23 cellular contexts compared by ENCODE assay signal in genomic region chr3:8546609-8547008, GRCh38.
"Had no signal": no experiment of that assay in that cellular context is flagged by ENCODE, and none has a peak within 500 bp of the region (broad histone marks: within the 10 kb centered on the region; RNA-seq: fewer than 3 reads in every experiment).

No MANE protein-coding gene starts in this region.

- H3K36me3 Mint-ChIP-seq: activated CD8-positive, alpha-beta memory T cell treated with anti-CD3 and anti-CD28 coated beads, Interleukin-2, amount 10 ng/mL, durations not matched to agents 7 days and 5 days; activated naive CD8-positive, alpha-beta T cell had no signal

- H3K9me3 ChIP-seq: Peyer's patch had no signal

- H3K4me3 Mint-ChIP-seq: activated B cell treated with CpG ODN at 0.5 μM for 24 hours; activated CD4-positive, alpha-beta T cell treated with anti-CD3 and anti-CD28 coated beads, Interleukin-2, amount 10 ng/mL, durations not matched to agents 24 days and 14 days; activated CD8-positive, alpha-beta memory T cell treated with anti-CD3 and anti-CD28 coated beads, Interleukin-2, amount 10 ng/mL, durations not matched to agents 7 days and 5 days; activated naive CD8-positive, alpha-beta T cell; activated T-cell treated with anti-CD3 and anti-CD28 coated beads, Interleukin-2, amount 50 U/mL, for 24 hours; activated T-helper 1 cell treated with anti-CD3 and anti-CD28 coated beads, Interleukin-12 subunit alpha, Interleukin-12 subunit beta, Interleukin-2, Interleukin-4 antibody, amounts not matched to agents 30 ng/mL and 10 ng/mL and 1 ng/mL, durations not matched to agents 14 hours and 24 hours and 36 hours; T-helper 17 cell had no signal

- H3K27me3 Mint-ChIP-seq: activated B cell treated with CpG ODN at 0.5 μM for 24 hours; activated CD4-positive, alpha-beta T cell treated with anti-CD3 and anti-CD28 coated beads, Interleukin-2, amount 10 ng/mL, durations not matched to agents 24 days and 14 days; activated CD8-positive, alpha-beta memory T cell treated with anti-CD3 and anti-CD28 coated beads, Interleukin-2, amount 10 ng/mL, durations not matched to agents 7 days and 5 days; activated naive CD8-positive, alpha-beta T cell; activated T-cell treated with anti-CD3 and anti-CD28 coated beads, Interleukin-2, amount 50 U/mL, for 24 hours had no signal

- H3K4me1 Mint-ChIP-seq: activated B cell treated with CpG ODN at 0.5 μM for 24 hours; activated CD4-positive, alpha-beta T cell treated with anti-CD3 and anti-CD28 coated beads, Interleukin-2, amount 10 ng/mL, durations not matched to agents 24 days and 14 days; activated CD8-positive, alpha-beta memory T cell treated with anti-CD3 and anti-CD28 coated beads, Interleukin-2, amount 10 ng/mL, durations not matched to agents 7 days and 5 days; T-helper 17 cell had no signal

- H3K27ac ChIP-seq: Peyer's patch, RWPE1 had no signal

- H3K4me3 ChIP-seq: Peyer's patch had no signal

- H3K4me1 ChIP-seq: Peyer's patch had no signal

- H3K9me3 Mint-ChIP-seq: activated B cell treated with CpG ODN at 0.5 μM for 24 hours; activated CD4-positive, alpha-beta T cell treated with anti-CD3 and anti-CD28 coated beads, Interleukin-2, amount 10 ng/mL, durations not matched to agents 24 days and 14 days; activated T-cell treated with anti-CD3 and anti-CD28 coated beads, Interleukin-2, amount 50 U/mL, for 24 hours; activated T-helper 1 cell treated with anti-CD3 and anti-CD28 coated beads, Interleukin-12 subunit alpha, Interleukin-12 subunit beta, Interleukin-2, Interleukin-4 antibody, amounts not matched to agents 30 ng/mL and 10 ng/mL and 1 ng/mL, durations not matched to agents 14 hours and 24 hours and 36 hours had no signal

- ATAC-seq: activated CD8-positive, alpha-beta memory T cell treated with anti-CD3 and anti-CD28 coated beads, Interleukin-2, amount 10 ng/mL, durations not matched to agents 7 days and 5 days; T-helper 17 cell had no signal

- H3K27ac Mint-ChIP-seq: activated B cell treated with CpG ODN at 0.5 μM for 24 hours; activated CD4-positive, alpha-beta T cell treated with anti-CD3 and anti-CD28 coated beads, Interleukin-2, amount 10 ng/mL, durations not matched to agents 24 days and 14 days; activated CD8-positive, alpha-beta memory T cell treated with anti-CD3 and anti-CD28 coated beads, Interleukin-2, amount 10 ng/mL, durations not matched to agents 7 days and 5 days; activated naive CD8-positive, alpha-beta T cell; activated T-cell treated with anti-CD3 and anti-CD28 coated beads, Interleukin-2, amount 50 U/mL, for 24 hours; activated T-helper 1 cell treated with anti-CD3 and anti-CD28 coated beads, Interleukin-12 subunit alpha, Interleukin-12 subunit beta, Interleukin-2, Interleukin-4 antibody, amounts not matched to agents 30 ng/mL and 10 ng/mL and 1 ng/mL, durations not matched to agents 14 hours and 24 hours and 36 hours; T-helper 17 cell had no signal

- H3K27me3 ChIP-seq: Peyer's patch had no signal

- DNase-seq: activated B cell treated with CpG ODN at 0.5 μM for 24 hours; activated CD4-positive, alpha-beta T cell treated with anti-CD3 and anti-CD28 coated beads for 1 hour; activated CD4-positive, alpha-beta T cell treated with anti-CD3 and anti-CD28 coated beads, Interleukin-2, amount 10 ng/mL, durations not matched to agents 24 days and 14 days; activated CD4-positive, alpha-beta T cell treated with anti-CD3 and anti-CD28 coated beads, Interleukin-2, amount 50 U/mL, for 48 hours; activated CD8-positive, alpha-beta memory T cell treated with anti-CD3 and anti-CD28 coated beads, Interleukin-2, amount 10 ng/mL, durations not matched to agents 7 days and 5 days; activated effector memory CD4-positive, alpha-beta T cell treated with Interleukin-2 at 50 U/mL for 16 hours; activated naive CD4-positive, alpha-beta T cell; activated T-cell treated with anti-CD3 and anti-CD28 coated beads, Interleukin-2, amount 50 U/mL, for 24 hours; caudate nucleus; KG1; NCI-H1048; NCI-H146; NCI-H187 treated with DMSO at 0.1 percent for 48 hours; NCI-H2081 treated with DMSO at 0.1 percent for 48 hours; NCI-H446; NCI-H524; Peyer's patch; SHP77 treated with DMSO at 0.1 percent for 48 hours; T-helper 17 cell; T-helper 9 cell had no signal
